24 cellular contexts compared by ENCODE assay signal in genomic region chr5:150525781-150526180, GRCh38. TPM values are rescaled to one million over a fixed set of nuclear protein-coding genes. Genes with fewer than 3 reads are reported as not detected.
A peak's percentile ranks its signal among the peaks of the same experiment; 100 is the strongest.
DNase-seq lines count a peak whose midpoint lies in the region; ATAC-seq, FAIRE-seq and TF ChIP-seq lines count a peak whose summit lies in the region.
"Had no signal": no experiment of that assay in that cellular context is flagged by ENCODE, and none has a peak within 500 bp of the region (broad histone marks: within the 10 kb centered on the region; RNA-seq: fewer than 3 reads in every experiment).

No MANE protein-coding gene starts in this region.

- no peak overlapping the region for H4K8ac ChIP-seq in mesenchymal stem cell (ENCODE audit: low read length)

- H3K36me3 ChIP-seq in astrocyte (ENCODE audit: insufficient read depth, low read length) (peaks cover 10% of the 10 kb centered on the region), mesenchymal stem cell (ENCODE audit: control insufficient read depth in 1 of 2, insufficient read depth in 2 of 2, low read depth in 1 of 2, low read length in 2 of 2) (peaks cover 65 to 69% of the 10 kb centered on the region in 2 experiments), thyroid gland (peaks cover 19 to 20% of the 10 kb centered on the region in 2 donors), hepatocyte (replicated peaks; ENCODE audit: insufficient read depth, low read depth) (no peaks in the 10 kb centered on the region)
- H3K36me3 ChIP-seq: prostate gland had no signal

- H3K36me3 Mint-ChIP-seq in HFFc6 (ENCODE audit: low read depth) (peaks cover 32% of the 10 kb centered on the region), astrocyte (ENCODE audit: low read depth, unreplicated experiment) (peaks cover 7% of the 10 kb centered on the region)
- H3K36me3 Mint-ChIP-seq: CD4-positive, CD25-positive, alpha-beta regulatory T cell had no signal

- H3K9ac ChIP-seq in astrocyte (ENCODE audit: low read length), result no peak overlapping the region
- no peak overlapping the region for H3K9ac ChIP-seq in mesenchymal stem cell (ENCODE audit: low read length)

- H2AK5ac ChIP-seq in mesenchymal stem cell (ENCODE audit: low read length, severe bottlenecking), result no peak overlapping the region

- no peak for FAIRE-seq in astrocyte (lab: Jason Lieb, UNC)
- FAIRE-seq: GM19239, islet of Langerhans had no signal

- peaks cover 4% of the 10 kb centered on the region for H3K27me3 Mint-ChIP-seq in HFFc6 (ENCODE audit: insufficient read depth)
- no peaks in the 10 kb centered on the region for H3K27me3 Mint-ChIP-seq in astrocyte (ENCODE audit: low read depth, unreplicated experiment)
- H3K27me3 Mint-ChIP-seq: CD4-positive, CD25-positive, alpha-beta regulatory T cell; stimulated activated memory B cell treated with anti-CD40 and anti-IgM and Interleukin-4, amounts not matched to agents 10 μg/mL and 1 μg/mL and 100 μg/mL, for 72 hours had no signal

- no peak overlapping the region for H4K91ac ChIP-seq in mesenchymal stem cell (ENCODE audit: low read length)

- H3K4me2 ChIP-seq in astrocyte (ENCODE audit: low read length) (no peak overlapping the region), mesenchymal stem cell (ENCODE audit: low read length, poor library complexity, severe bottlenecking) (no peak overlapping the region), hepatocyte (no peak overlapping the region)

- no peaks in the 10 kb centered on the region for H3K27me3 ChIP-seq in astrocyte (ENCODE audit: insufficient read depth, low read length)
- no peaks in the 10 kb centered on the region for H3K27me3 ChIP-seq in mesenchymal stem cell (ENCODE audit: control insufficient read depth in 1 of 2, insufficient read depth in 1 of 2, low read length in 2 of 2)
- no peaks in the 10 kb centered on the region for H3K27me3 ChIP-seq in thyroid gland
- no peaks in the 10 kb centered on the region for H3K27me3 ChIP-seq in hepatocyte
- H3K27me3 ChIP-seq: testis had no signal

- no peak overlapping the region for H3K18ac ChIP-seq in mesenchymal stem cell (ENCODE audit: low read depth in 1 of 2, low read length in 2 of 2)

- H2AFZ ChIP-seq in astrocyte (ENCODE audit: low read depth, low read length) (no peak overlapping the region), mesenchymal stem cell (ENCODE audit: low read depth, low read length) (no peak overlapping the region), hepatocyte (no peak overlapping the region)

- no peaks in the 10 kb centered on the region for H3K9me3 Mint-ChIP-seq in HFFc6
- no peaks in the 10 kb centered on the region for H3K9me3 Mint-ChIP-seq in astrocyte (ENCODE audit: unreplicated experiment)
- H3K9me3 Mint-ChIP-seq: activated T-helper 1 cell treated with anti-CD3 and anti-CD28 coated beads, Interleukin-12 subunit alpha, Interleukin-12 subunit beta, Interleukin-2, Interleukin-4 antibody, amounts not matched to agents 30 ng/mL and 10 ng/mL and 1 ng/mL, durations not matched to agents 14 hours and 24 hours and 36 hours; CD4-positive, CD25-positive, alpha-beta regulatory T cell; neural crest cell; stimulated activated memory B cell treated with anti-CD40 and anti-IgM and Interleukin-4, amounts not matched to agents 10 μg/mL and 1 μg/mL and 100 μg/mL, for 72 hours had no signal

- H3K79me2 ChIP-seq in astrocyte (ENCODE audit: insufficient read depth, low read length) (peaks cover 98% of the 10 kb centered on the region), hepatocyte (peaks cover 86% of the 10 kb centered on the region)

- TF ChIP-seq CTCF in HFFc6 (IDR thresholded peaks at IDR 0.05) (no peak), astrocyte (IDR thresholded peaks at IDR 0.05; ENCODE audit: insufficient read depth, low read depth, low read length) (no peak), thyroid gland (IDR thresholded peaks at IDR 0.05) (no peak), hepatocyte (IDR thresholded peaks at IDR 0.05; ENCODE audit: poor library complexity) (no peak)

- no peak for DNase-seq in HFFc6
- DNase-seq in astrocyte (ENCODE audit: low read depth), result no peak
- no peak for DNase-seq in mesenchymal stem cell
- DNase-seq in thyroid gland, result no peak
- DNase-seq in hepatocyte (ENCODE audit: low spot score), result no peak
- DNase-seq in NCI-H2029 (lab: John Stamatoyannopoulos, UW), result no peak
- DNase-seq: activated naive CD4-positive, alpha-beta T cell treated with anti-CD3 and anti-CD28 coated beads, Interleukin-2, amount 50 U/mL, for 16 hours; amygdala; CD4-positive, CD25-positive, alpha-beta regulatory T cell; central memory CD4-positive, alpha-beta T cell; NCI-H2081 treated with DMSO at 0.1 percent for 48 hours; SHP77; stimulated activated CD4-positive, alpha-beta T cell treated with anti-CD3 and anti-CD28 coated beads, Interleukin-1b, Interleukin-23, amount 100 ng/mL, for 48 hours; T-helper 9 cell; testis had no signal

- no peak for TF ChIP-seq POLR2A in thyroid gland (IDR thresholded peaks at IDR 0.05)

- no peak overlapping the region for H2BK120ac ChIP-seq in mesenchymal stem cell (ENCODE audit: low read depth, low read length)

- H3K4me3 ChIP-seq in astrocyte (ENCODE audit: insufficient read depth, low read depth, low read length), result no peak overlapping the region
- H3K4me3 ChIP-seq in mesenchymal stem cell (ENCODE audit: insufficient read depth in 1 of 2, low read depth in 1 of 2, low read length in 2 of 2), result no peak overlapping the region
- H3K4me3 ChIP-seq in thyroid gland (replicated peaks in 1 of 3), result no peak overlapping the region
- H3K4me3 ChIP-seq in hepatocyte, result no peak overlapping the region
- H3K4me3 ChIP-seq: lung, prostate gland, testis had no signal

- H2BK15ac ChIP-seq in mesenchymal stem cell (ENCODE audit: low read depth, poor library complexity, severe bottlenecking), result no peak overlapping the region

- no peaks in the 10 kb centered on the region for H3K79me1 ChIP-seq in mesenchymal stem cell (replicated peaks; ENCODE audit: low read length, poor library complexity, severe bottlenecking)

- no peak overlapping the region for H3K4me3 Mint-ChIP-seq in HFFc6
- H3K4me3 Mint-ChIP-seq in astrocyte (ENCODE audit: unreplicated experiment), result peak overlapping the region; percentile 36
- H3K4me3 Mint-ChIP-seq: activated T-helper 1 cell treated with anti-CD3 and anti-CD28 coated beads, Interleukin-12 subunit alpha, Interleukin-12 subunit beta, Interleukin-2, Interleukin-4 antibody, amounts not matched to agents 30 ng/mL and 10 ng/mL and 1 ng/mL, durations not matched to agents 14 hours and 24 hours and 36 hours; CD4-positive, CD25-positive, alpha-beta regulatory T cell; neural crest cell; stimulated activated memory B cell treated with anti-CD40 and anti-IgM and Interleukin-4, amounts not matched to agents 10 μg/mL and 1 μg/mL and 100 μg/mL, for 72 hours had no signal

- no peak for ATAC-seq in HG02852 (IDR thresholded peaks at IDR 0.05; ENCODE audit: unreplicated experiment)
- ATAC-seq: stimulated activated memory B cell treated with anti-CD40 and anti-IgM and Interleukin-4, amounts not matched to agents 10 μg/mL and 1 μg/mL and 100 μg/mL, for 72 hours had no signal

- intact Hi-C loops in thyroid gland (cut with DNase I), result no loop called here

- H3K27ac ChIP-seq in astrocyte (ENCODE audit: low read depth, low read length) (no peak overlapping the region), mesenchymal stem cell (ENCODE audit: low read length, poor library complexity, severe bottlenecking) (peak overlapping the region; percentile 3), thyroid gland (peak overlapping the region in 2 of 3 donors; percentile 36 to 66), hepatocyte (no peak overlapping the region)
- H3K27ac ChIP-seq: epithelial cell of prostate, prostate gland had no signal

- no peak overlapping the region for H3K14ac ChIP-seq in mesenchymal stem cell (ENCODE audit: low read length in 2 of 2)

- H3K9me3 ChIP-seq in astrocyte (ENCODE audit: insufficient read depth, low read depth, low read length) (no peaks in the 10 kb centered on the region), mesenchymal stem cell (ENCODE audit: control insufficient read depth, low read length) (no peaks in the 10 kb centered on the region), thyroid gland (no peaks in the 10 kb centered on the region), hepatocyte (ENCODE audit: low read depth) (no peaks in the 10 kb centered on the region)
- H3K9me3 ChIP-seq: prostate gland, testis had no signal

- no peak overlapping the region for H2BK5ac ChIP-seq in mesenchymal stem cell (ENCODE audit: low read depth, low read length, poor library complexity, severe bottlenecking)

- no peak overlapping the region for H3K4ac ChIP-seq in mesenchymal stem cell (ENCODE audit: low read depth in 1 of 2, low read length in 2 of 2)

- H3K23ac ChIP-seq in mesenchymal stem cell (ENCODE audit: low read length in 2 of 2), result no peak overlapping the region

- peaks cover 28% of the 10 kb centered on the region for H3K4me1 ChIP-seq in astrocyte (ENCODE audit: insufficient read depth, low read length)
- peaks cover 52% of the 10 kb centered on the region for H3K4me1 ChIP-seq in mesenchymal stem cell (ENCODE audit: control insufficient read depth, insufficient read depth, low read depth, low read length)
- peaks cover 27 to 58% of the 10 kb centered on the region in 2 donors for H3K4me1 ChIP-seq in thyroid gland
- H3K4me1 ChIP-seq in hepatocyte (ENCODE audit: insufficient read depth), result peaks cover 32% of the 10 kb centered on the region

- H3K4me1 Mint-ChIP-seq in HFFc6 (ENCODE audit: low read depth) (peaks cover 75% of the 10 kb centered on the region), astrocyte (ENCODE audit: low read depth, unreplicated experiment) (peaks cover 47% of the 10 kb centered on the region)
- H3K4me1 Mint-ChIP-seq: CD4-positive, CD25-positive, alpha-beta regulatory T cell had no signal

- H4K20me1 ChIP-seq in astrocyte (ENCODE audit: insufficient read depth, low read length), result peaks cover 92% of the 10 kb centered on the region
- peaks cover 42% of the 10 kb centered on the region for H4K20me1 ChIP-seq in hepatocyte (ENCODE audit: insufficient read depth, poor library complexity, severe bottlenecking)

- peak overlapping the region; percentile 25; the same call in 1 of the 2 replicates for H3K27ac Mint-ChIP-seq in HFFc6
- H3K27ac Mint-ChIP-seq in astrocyte (ENCODE audit: unreplicated experiment), result peak overlapping the region; percentile 28
- H3K27ac Mint-ChIP-seq: activated T-helper 1 cell treated with anti-CD3 and anti-CD28 coated beads, Interleukin-12 subunit alpha, Interleukin-12 subunit beta, Interleukin-2, Interleukin-4 antibody, amounts not matched to agents 30 ng/mL and 10 ng/mL and 1 ng/mL, durations not matched to agents 14 hours and 24 hours and 36 hours; stimulated activated memory B cell treated with anti-CD40 and anti-IgM and Interleukin-4, amounts not matched to agents 10 μg/mL and 1 μg/mL and 100 μg/mL, for 72 hours had no signal

- no peak overlapping the region for H2BK12ac ChIP-seq in mesenchymal stem cell (ENCODE audit: low read length in 2 of 2)

- H3K9me2 ChIP-seq in hepatocyte (replicated peaks; ENCODE audit: insufficient read depth), result no peaks in the 10 kb centered on the region

RNA-seq across cellular contexts. Expression of gene NDST1, which starts 17.9 kb away (rescaled TPM):
- 100 to 1,000 TPM; 126 to 199 (median 147) TPM for total RNA-seq in HFFc6 (2021; fragmentation: NEBNext Ultra II Directional; extraction: Animal tissue kit (Norgen Biotek cat#: 25700))
- total RNA-seq in astrocyte (293 and 321 TPM in 2 replicates), thyroid gland (100 to 1,000 TPM in 2 of 4 donors, 10 to 100 TPM in 2; 84.9 to 171 (median 113) TPM), hepatocyte (66.7 and 85.1 TPM in 2 replicates)
- 64.3 TPM for polyA plus RNA-seq in mesenchymal stem cell (2013, experiment 1 of 2)
- 64.6 TPM for polyA plus RNA-seq in mesenchymal stem cell (2013, experiment 2 of 2)
- 30.2 and 42.5 TPM in 2 replicates for polyA plus RNA-seq in hepatocyte
- polyA plus RNA-seq: CD4-positive, CD25-positive, alpha-beta regulatory T cell had no signal

Comparison
In these comparisons a context has a peak if more than half of its experiments do, and no peak if none do; other contexts are left out.
1. H3K27ac ChIP-seq: peak in mesenchymal stem cell (single experiment) and thyroid gland (2 of 3); none in astrocyte (single experiment) and hepatocyte (single experiment).